3 cellular contexts compared by ENCODE assay signal in genomic region chr2:31900156-31900555, GRCh38.
DNase-seq lines count a peak whose midpoint lies in the region; ATAC-seq, FAIRE-seq and TF ChIP-seq lines count a peak whose summit lies in the region.
"Not testable (repeated sequence)": the region's sequence is repeated elsewhere in the genome, so short reads cannot be mapped to it uniquely, and the experiment has no call there.

No MANE protein-coding gene starts in this region.

- not testable (repeated sequence) for H3K9me3 Mint-ChIP-seq in endothelial cell (ENCODE audit: unreplicated experiment)

- H3K4me3 Mint-ChIP-seq in endothelial cell (ENCODE audit: unreplicated experiment), result peak overlapping the region; percentile 37

- not testable (repeated sequence) for H3K4me2 ChIP-seq in K562 (ENCODE audit: insufficient read depth, low read length)

- not testable (repeated sequence) for FAIRE-seq in K562 (lab: Jason Lieb, UNC)

- not testable (repeated sequence) for H3K4me1 Mint-ChIP-seq in endothelial cell (ENCODE audit: unreplicated experiment)

- H4K20me1 ChIP-seq in K562 (replicated peaks; ENCODE audit: control insufficient read depth, insufficient read depth, low read length), result not testable (repeated sequence)

- 92% methylated on average over 2 of the region's 2 CpGs for WGBS in K562 (ENCODE audit: insufficient coverage, low coverage, missing lambda C conversion rate)

- TF ChIP-seq RAD21 in K562 (CRISPR knock-in tag; conservative IDR thresholded peaks at IDR 0.05 in 1 of 2, IDR thresholded peaks at IDR 0.05 in 1 of 2), result not testable (repeated sequence)

- not testable (repeated sequence) for H2AFZ ChIP-seq in K562 (ENCODE audit: low read depth, low read length)

- TF ChIP-seq CTCF in HEK293 (tag by site-specific recombination; IDR thresholded peaks at IDR 0.05); K562 (IDR thresholded peaks at IDR 0.05 in 2 of 3, conservative IDR thresholded peaks at IDR 0.05 in 1 of 3; ENCODE audit: insufficient read depth in 2 of 3, low read depth in 1 of 3, low read length in 3 of 3); endothelial cell (IDR thresholded peaks at IDR 0.05; ENCODE audit: unreplicated experiment): not testable (repeated sequence)

- ATAC-seq in K562, result not testable (repeated sequence)

- not testable (repeated sequence) for H3K27me3 Mint-ChIP-seq in endothelial cell (ENCODE audit: unreplicated experiment)

- not testable (repeated sequence) for H3K27me3 ChIP-seq in K562 (ENCODE audit: control insufficient read depth in 2 of 2, insufficient read depth in 2 of 2, low read length in 2 of 2)

- not testable (repeated sequence) for TF ChIP-seq EP300 in K562 (IDR thresholded peaks at IDR 0.05; ENCODE audit: low read length)

- not testable (repeated sequence) for H3K79me2 ChIP-seq in K562 (ENCODE audit: control insufficient read depth, insufficient read depth, low read length)

- H3K36me3 ChIP-seq in HEK293 (ENCODE audit: control insufficient read depth in 2 of 2, insufficient read depth in 1 of 2, low read length in 2 of 2), result not testable (repeated sequence)
- peaks cover 23% of the 10 kb centered on the region; the same call in 2 of the 3 replicates for H3K36me3 ChIP-seq in K562 (ENCODE audit: control insufficient read depth, insufficient read depth, low read length)

- H3K9me1 ChIP-seq in K562 (ENCODE audit: control insufficient read depth, insufficient read depth, low read length), result not testable (repeated sequence)

- not testable (repeated sequence) for H3K27ac Mint-ChIP-seq in endothelial cell (ENCODE audit: unreplicated experiment)

- CTCF ChIA-PET in HEK293 (lab: Yijun Ruan, JAX), result interaction anchor here (0.6 kb wide), 1 partner anchor 61 kb away, joined by 3 read pairs; no protein-coding TSS in a partner anchor
- CTCF ChIA-PET in K562 (lab: Yijun Ruan, JAX; ENCODE audit: low intra/inter-chr PET ratio), result not testable (repeated sequence)

- H3K9me3 ChIP-seq in HEK293 (ENCODE audit: control insufficient read depth, insufficient read depth, low read depth, low read length); K562 (replicated peaks; ENCODE audit: control insufficient read depth, insufficient read depth, low read depth, low read length): not testable (repeated sequence)

- not testable (repeated sequence) for TF ChIP-seq POLR2A in K562 (conservative IDR thresholded peaks at IDR 0.05)

- DNase-seq in K562 (ENCODE audit: extremely low read depth in 1 of 4, low spot score in 3 of 4); endothelial cell (ENCODE audit: low spot score): not testable (repeated sequence)

- H3K9ac ChIP-seq in K562 (ENCODE audit: insufficient read depth in 1 of 2, low read depth in 2 of 2, low read length in 2 of 2), result not testable (repeated sequence)

- not testable (repeated sequence) for BruUV-seq in K562 (replicated peaks; lab: Mats Ljungman, UMichigan)

- not testable (repeated sequence) for H3K4me3 ChIP-seq in HEK293 (ENCODE audit: low read depth, low read length); K562

- peaks cover 48% of the 10 kb centered on the region for H3K36me3 Mint-ChIP-seq in endothelial cell (ENCODE audit: low read depth, unreplicated experiment)

- intact Hi-C loops in K562 (cut with micrococcal nuclease), result not testable (repeated sequence)

- not testable (repeated sequence) for H3K27ac ChIP-seq in HEK293 (ENCODE audit: extremely low read depth, low read depth, low read length); K562 (ENCODE audit: extremely low read depth, low read depth, low read length)

- POLR2A ChIA-PET in HEK293 (lab: Yijun Ruan, JAX); K562 (lab: Yijun Ruan, JAX): not testable (repeated sequence)

- H3K4me1 ChIP-seq in HEK293 (ENCODE audit: control insufficient read depth, insufficient read depth, low read length); K562 (replicated peaks in 1 of 2; ENCODE audit: control insufficient read depth in 2 of 2, insufficient read depth in 2 of 2, low read length in 2 of 2): not testable (repeated sequence)

- in situ Hi-C loops in K562 (cut with MboI), result not testable (repeated sequence)

TF ChIP-seq in HEK293, 187 proteins besides CTCF, POLR2A, EP300 and RAD21:
- TF ChIP-seq ZNF146 (tag by site-specific recombination; IDR thresholded peaks at IDR 0.05), result peak; percentile 77

TF ChIP-seq in K562, 482 proteins besides CTCF, POLR2A, EP300 and RAD21:
- TF ChIP-seq KDM1A (IDR thresholded peaks at IDR 0.05) (0 out of 4 replicates have a peak, but pooled peaks of 1 of the 2 experiments have one; percentile 17), BCOR (IDR thresholded peaks at IDR 0.05) (peak; percentile 43; the same call in 1 of the 2 replicates), ZNF146 (CRISPR knock-in tag; IDR thresholded peaks at IDR 0.05; ENCODE audit: unreplicated experiment) (peak; percentile 84)
